1 cellular context compared by ENCODE assay signal in the genomic region with DNA sequence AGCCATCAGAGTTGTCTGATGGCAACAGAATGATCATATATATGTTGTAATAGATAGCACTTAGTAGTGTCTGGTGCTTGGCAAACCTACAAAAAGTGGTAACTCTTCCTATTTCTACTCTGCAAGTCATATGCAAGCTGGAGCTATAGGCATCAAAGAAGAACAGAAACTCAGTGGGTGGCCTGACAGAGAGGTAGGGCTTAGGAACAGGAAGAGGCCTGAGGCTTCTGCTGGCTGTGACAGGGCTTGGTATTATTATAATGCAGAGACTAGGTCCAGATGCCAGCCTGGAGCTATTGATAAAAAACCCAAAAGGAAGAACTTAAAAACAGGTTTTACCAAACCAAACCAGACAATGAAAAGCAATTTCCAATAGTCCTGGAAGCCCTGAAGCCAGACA.
TF ChIP-seq lines count a peak whose summit lies in the region.

No MANE protein-coding gene starts in this region.

TF ChIP-seq in GM12878, 131 proteins besides CTCF, POLR2A, EP300 and RAD21 (continues in another document):
- no peak for TF ChIP-seq CREB1 (IDR thresholded peaks at IDR 0.05; ENCODE audit: low read depth)
- TF ChIP-seq, protein P1, sequence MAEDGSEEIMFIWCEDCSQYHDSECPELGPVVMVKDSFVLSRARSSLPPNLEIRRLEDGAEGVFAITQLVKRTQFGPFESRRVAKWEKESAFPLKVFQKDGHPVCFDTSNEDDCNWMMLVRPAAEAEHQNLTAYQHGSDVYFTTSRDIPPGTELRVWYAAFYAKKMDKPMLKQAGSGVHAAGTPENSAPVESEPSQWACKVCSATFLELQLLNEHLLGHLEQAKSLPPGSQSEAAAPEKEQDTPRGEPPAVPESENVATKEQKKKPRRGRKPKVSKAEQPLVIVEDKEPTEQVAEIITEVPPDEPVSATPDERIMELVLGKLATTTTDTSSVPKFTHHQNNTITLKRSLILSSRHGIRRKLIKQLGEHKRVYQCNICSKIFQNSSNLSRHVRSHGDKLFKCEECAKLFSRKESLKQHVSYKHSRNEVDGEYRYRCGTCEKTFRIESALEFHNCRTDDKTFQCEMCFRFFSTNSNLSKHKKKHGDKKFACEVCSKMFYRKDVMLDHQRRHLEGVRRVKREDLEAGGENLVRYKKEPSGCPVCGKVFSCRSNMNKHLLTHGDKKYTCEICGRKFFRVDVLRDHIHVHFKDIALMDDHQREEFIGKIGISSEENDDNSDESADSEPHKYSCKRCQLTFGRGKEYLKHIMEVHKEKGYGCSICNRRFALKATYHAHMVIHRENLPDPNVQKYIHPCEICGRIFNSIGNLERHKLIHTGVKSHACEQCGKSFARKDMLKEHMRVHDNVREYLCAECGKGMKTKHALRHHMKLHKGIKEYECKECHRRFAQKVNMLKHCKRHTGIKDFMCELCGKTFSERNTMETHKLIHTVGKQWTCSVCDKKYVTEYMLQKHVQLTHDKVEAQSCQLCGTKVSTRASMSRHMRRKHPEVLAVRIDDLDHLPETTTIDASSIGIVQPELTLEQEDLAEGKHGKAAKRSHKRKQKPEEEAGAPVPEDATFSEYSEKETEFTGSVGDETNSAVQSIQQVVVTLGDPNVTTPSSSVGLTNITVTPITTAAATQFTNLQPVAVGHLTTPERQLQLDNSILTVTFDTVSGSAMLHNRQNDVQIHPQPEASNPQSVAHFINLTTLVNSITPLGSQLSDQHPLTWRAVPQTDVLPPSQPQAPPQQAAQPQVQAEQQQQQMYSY (CRISPR knock-in tag; IDR thresholded peaks at IDR 0.05), result no peak
- no peak for TF ChIP-seq JUND (IDR thresholded peaks at IDR 0.05; ENCODE audit: low read depth, low read length)
- no peak for TF ChIP-seq NRF1 (conservative IDR thresholded peaks at IDR 0.05; ENCODE audit: low read depth, low read length)
- 0 out of 2 replicates have a peak, but pooled peaks have one; percentile 31 for TF ChIP-seq BCL11A (IDR thresholded peaks at IDR 0.05; ENCODE audit: low read depth, low read length)
- no peak for TF ChIP-seq TAF1 (IDR thresholded peaks at IDR 0.05; ENCODE audit: borderline replicate concordance, low read depth, low read length)
- no peak for TF ChIP-seq LARP7 (IDR thresholded peaks at IDR 0.05)
- no peak for TF ChIP-seq SMC3 (IDR thresholded peaks at IDR 0.05; ENCODE audit: borderline replicate concordance, low read length)
- TF ChIP-seq, protein P2, sequence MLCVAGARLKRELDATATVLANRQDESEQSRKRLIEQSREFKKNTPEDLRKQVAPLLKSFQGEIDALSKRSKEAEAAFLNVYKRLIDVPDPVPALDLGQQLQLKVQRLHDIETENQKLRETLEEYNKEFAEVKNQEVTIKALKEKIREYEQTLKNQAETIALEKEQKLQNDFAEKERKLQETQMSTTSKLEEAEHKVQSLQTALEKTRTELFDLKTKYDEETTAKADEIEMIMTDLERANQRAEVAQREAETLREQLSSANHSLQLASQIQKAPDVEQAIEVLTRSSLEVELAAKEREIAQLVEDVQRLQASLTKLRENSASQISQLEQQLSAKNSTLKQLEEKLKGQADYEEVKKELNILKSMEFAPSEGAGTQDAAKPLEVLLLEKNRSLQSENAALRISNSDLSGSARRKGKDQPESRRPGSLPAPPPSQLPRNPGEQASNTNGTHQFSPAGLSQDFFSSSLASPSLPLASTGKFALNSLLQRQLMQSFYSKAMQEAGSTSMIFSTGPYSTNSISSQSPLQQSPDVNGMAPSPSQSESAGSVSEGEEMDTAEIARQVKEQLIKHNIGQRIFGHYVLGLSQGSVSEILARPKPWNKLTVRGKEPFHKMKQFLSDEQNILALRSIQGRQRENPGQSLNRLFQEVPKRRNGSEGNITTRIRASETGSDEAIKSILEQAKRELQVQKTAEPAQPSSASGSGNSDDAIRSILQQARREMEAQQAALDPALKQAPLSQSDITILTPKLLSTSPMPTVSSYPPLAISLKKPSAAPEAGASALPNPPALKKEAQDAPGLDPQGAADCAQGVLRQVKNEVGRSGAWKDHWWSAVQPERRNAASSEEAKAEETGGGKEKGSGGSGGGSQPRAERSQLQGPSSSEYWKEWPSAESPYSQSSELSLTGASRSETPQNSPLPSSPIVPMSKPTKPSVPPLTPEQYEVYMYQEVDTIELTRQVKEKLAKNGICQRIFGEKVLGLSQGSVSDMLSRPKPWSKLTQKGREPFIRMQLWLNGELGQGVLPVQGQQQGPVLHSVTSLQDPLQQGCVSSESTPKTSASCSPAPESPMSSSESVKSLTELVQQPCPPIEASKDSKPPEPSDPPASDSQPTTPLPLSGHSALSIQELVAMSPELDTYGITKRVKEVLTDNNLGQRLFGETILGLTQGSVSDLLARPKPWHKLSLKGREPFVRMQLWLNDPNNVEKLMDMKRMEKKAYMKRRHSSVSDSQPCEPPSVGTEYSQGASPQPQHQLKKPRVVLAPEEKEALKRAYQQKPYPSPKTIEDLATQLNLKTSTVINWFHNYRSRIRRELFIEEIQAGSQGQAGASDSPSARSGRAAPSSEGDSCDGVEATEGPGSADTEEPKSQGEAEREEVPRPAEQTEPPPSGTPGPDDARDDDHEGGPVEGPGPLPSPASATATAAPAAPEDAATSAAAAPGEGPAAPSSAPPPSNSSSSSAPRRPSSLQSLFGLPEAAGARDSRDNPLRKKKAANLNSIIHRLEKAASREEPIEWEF (IDR thresholded peaks at IDR 0.05; ENCODE audit: insufficient replicate concordance, low read depth, low read length), result no peak
- TF ChIP-seq CREM (IDR thresholded peaks at IDR 0.05; ENCODE audit: low read depth), result no peak
- no peak for TF ChIP-seq IRF4 (IDR thresholded peaks at IDR 0.05; ENCODE audit: low read depth, low read length)
- no peak for TF ChIP-seq GATAD2B (conservative IDR thresholded peaks at IDR 0.05; ENCODE audit: low read depth)
- no peak for TF ChIP-seq HDAC6 (IDR thresholded peaks at IDR 0.05; ENCODE audit: unreplicated experiment)
- TF ChIP-seq CBX3 (IDR thresholded peaks at IDR 0.05; ENCODE audit: borderline replicate concordance, low read depth), result no peak
- no peak for TF ChIP-seq PAX8 (IDR thresholded peaks at IDR 0.05)
- no peak for TF ChIP-seq ZNF24 (IDR thresholded peaks at IDR 0.05)
- TF ChIP-seq ZBTB4 (CRISPR knock-in tag; IDR thresholded peaks at IDR 0.05), result no peak
- TF ChIP-seq SPI1 (IDR thresholded peaks at IDR 0.05; ENCODE audit: borderline replicate concordance, insufficient read depth, low read depth, low read length), result peak; percentile 87
- TF ChIP-seq TCF3 (IDR thresholded peaks at IDR 0.05; ENCODE audit: borderline replicate concordance, insufficient read depth, low read depth, low read length), result no peak
- TF ChIP-seq SRF (IDR thresholded peaks at IDR 0.05; ENCODE audit: low read depth in 2 of 2, low read length in 2 of 2), result no peak
- TF ChIP-seq PAX5 (IDR thresholded peaks at IDR 0.05; ENCODE audit: borderline replicate concordance, low read depth, low read length), result no peak
- TF ChIP-seq RUNX3 (IDR thresholded peaks at IDR 0.05; ENCODE audit: low read length), result 0 out of 2 replicates have a peak, but pooled peaks have one; percentile 37
- TF ChIP-seq EED (IDR thresholded peaks at IDR 0.05; ENCODE audit: low read depth), result 0 out of 2 replicates have a peak, but pooled peaks have one; percentile 15
- no peak for TF ChIP-seq POLR2AphosphoS2 (IDR thresholded peaks at IDR 0.05; ENCODE audit: low read depth, low read length)
- no peak for TF ChIP-seq ETV6 (conservative IDR thresholded peaks at IDR 0.05 in 1 of 2, IDR thresholded peaks at IDR 0.05 in 1 of 2; ENCODE audit: borderline replicate concordance in 1 of 2, low read depth in 1 of 2)
- no peak for TF ChIP-seq ZZZ3 (IDR thresholded peaks at IDR 0.05; ENCODE audit: control insufficient read depth, insufficient read length, low read depth)
- no peak for TF ChIP-seq MYC (IDR thresholded peaks at IDR 0.05; ENCODE audit: insufficient read depth, insufficient read length, insufficient replicate concordance, low read length, severe bottlenecking)
- no peak for TF ChIP-seq SUZ12 (IDR thresholded peaks at IDR 0.05; ENCODE audit: unreplicated experiment)
- TF ChIP-seq, protein P3, sequence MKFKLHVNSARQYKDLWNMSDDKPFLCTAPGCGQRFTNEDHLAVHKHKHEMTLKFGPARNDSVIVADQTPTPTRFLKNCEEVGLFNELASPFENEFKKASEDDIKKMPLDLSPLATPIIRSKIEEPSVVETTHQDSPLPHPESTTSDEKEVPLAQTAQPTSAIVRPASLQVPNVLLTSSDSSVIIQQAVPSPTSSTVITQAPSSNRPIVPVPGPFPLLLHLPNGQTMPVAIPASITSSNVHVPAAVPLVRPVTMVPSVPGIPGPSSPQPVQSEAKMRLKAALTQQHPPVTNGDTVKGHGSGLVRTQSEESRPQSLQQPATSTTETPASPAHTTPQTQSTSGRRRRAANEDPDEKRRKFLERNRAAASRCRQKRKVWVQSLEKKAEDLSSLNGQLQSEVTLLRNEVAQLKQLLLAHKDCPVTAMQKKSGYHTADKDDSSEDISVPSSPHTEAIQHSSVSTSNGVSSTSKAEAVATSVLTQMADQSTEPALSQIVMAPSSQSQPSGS (IDR thresholded peaks at IDR 0.05; ENCODE audit: low read length), result no peak
- no peak for TF ChIP-seq STAT3 (IDR thresholded peaks at IDR 0.05; ENCODE audit: low read depth, low read length)
- peak in 1 of 2 experiments; percentile 18; a peak in 2 of 4 replicates for TF ChIP-seq IKZF2 (IDR thresholded peaks at IDR 0.05)
- no peak for TF ChIP-seq RFX5 (IDR thresholded peaks at IDR 0.05; ENCODE audit: low read depth, low read length)
- TF ChIP-seq ZNF207 (IDR thresholded peaks at IDR 0.05; ENCODE audit: borderline replicate concordance), result no peak
- TF ChIP-seq, protein P4, sequence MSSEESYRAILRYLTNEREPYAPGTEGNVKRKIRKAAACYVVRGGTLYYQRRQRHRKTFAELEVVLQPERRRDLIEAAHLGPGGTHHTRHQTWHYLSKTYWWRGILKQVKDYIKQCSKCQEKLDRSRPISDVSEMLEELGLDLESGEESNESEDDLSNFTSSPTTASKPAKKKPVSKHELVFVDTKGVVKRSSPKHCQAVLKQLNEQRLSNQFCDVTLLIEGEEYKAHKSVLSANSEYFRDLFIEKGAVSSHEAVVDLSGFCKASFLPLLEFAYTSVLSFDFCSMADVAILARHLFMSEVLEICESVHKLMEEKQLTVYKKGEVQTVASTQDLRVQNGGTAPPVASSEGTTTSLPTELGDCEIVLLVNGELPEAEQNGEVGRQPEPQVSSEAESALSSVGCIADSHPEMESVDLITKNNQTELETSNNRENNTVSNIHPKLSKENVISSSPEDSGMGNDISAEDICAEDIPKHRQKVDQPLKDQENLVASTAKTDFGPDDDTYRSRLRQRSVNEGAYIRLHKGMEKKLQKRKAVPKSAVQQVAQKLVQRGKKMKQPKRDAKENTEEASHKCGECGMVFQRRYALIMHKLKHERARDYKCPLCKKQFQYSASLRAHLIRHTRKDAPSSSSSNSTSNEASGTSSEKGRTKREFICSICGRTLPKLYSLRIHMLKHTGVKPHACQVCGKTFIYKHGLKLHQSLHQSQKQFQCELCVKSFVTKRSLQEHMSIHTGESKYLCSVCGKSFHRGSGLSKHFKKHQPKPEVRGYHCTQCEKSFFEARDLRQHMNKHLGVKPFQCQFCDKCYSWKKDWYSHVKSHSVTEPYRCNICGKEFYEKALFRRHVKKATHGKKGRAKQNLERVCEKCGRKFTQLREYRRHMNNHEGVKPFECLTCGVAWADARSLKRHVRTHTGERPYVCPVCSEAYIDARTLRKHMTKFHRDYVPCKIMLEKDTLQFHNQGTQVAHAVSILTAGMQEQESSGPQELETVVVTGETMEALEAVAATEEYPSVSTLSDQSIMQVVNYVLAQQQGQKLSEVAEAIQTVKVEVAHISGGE (CRISPR knock-in tag; IDR thresholded peaks at IDR 0.05), result no peak
- no peak for TF ChIP-seq NR2C1 (IDR thresholded peaks at IDR 0.05)
- TF ChIP-seq, protein P5, sequence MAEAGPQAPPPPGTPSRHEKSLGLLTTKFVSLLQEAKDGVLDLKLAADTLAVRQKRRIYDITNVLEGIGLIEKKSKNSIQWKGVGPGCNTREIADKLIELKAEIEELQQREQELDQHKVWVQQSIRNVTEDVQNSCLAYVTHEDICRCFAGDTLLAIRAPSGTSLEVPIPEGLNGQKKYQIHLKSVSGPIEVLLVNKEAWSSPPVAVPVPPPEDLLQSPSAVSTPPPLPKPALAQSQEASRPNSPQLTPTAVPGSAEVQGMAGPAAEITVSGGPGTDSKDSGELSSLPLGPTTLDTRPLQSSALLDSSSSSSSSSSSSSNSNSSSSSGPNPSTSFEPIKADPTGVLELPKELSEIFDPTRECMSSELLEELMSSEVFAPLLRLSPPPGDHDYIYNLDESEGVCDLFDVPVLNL (IDR thresholded peaks at IDR 0.05; ENCODE audit: low read depth, low read length), result no peak
- no peak for TF ChIP-seq SMARCA5 (IDR thresholded peaks at IDR 0.05)
- TF ChIP-seq SREBF1 (IDR thresholded peaks at IDR 0.05; ENCODE audit: low read length), result no peak
- peak; percentile 25; the same call in 1 of the 2 replicates for TF ChIP-seq IKZF1 (conservative IDR thresholded peaks at IDR 0.05)
- TF ChIP-seq, protein P6, sequence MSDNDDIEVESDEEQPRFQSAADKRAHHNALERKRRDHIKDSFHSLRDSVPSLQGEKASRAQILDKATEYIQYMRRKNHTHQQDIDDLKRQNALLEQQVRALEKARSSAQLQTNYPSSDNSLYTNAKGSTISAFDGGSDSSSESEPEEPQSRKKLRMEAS (IDR thresholded peaks at IDR 0.05; ENCODE audit: low read depth, low read length), result no peak
